1 cellular context compared by ENCODE assay signal in the genomic region with DNA sequence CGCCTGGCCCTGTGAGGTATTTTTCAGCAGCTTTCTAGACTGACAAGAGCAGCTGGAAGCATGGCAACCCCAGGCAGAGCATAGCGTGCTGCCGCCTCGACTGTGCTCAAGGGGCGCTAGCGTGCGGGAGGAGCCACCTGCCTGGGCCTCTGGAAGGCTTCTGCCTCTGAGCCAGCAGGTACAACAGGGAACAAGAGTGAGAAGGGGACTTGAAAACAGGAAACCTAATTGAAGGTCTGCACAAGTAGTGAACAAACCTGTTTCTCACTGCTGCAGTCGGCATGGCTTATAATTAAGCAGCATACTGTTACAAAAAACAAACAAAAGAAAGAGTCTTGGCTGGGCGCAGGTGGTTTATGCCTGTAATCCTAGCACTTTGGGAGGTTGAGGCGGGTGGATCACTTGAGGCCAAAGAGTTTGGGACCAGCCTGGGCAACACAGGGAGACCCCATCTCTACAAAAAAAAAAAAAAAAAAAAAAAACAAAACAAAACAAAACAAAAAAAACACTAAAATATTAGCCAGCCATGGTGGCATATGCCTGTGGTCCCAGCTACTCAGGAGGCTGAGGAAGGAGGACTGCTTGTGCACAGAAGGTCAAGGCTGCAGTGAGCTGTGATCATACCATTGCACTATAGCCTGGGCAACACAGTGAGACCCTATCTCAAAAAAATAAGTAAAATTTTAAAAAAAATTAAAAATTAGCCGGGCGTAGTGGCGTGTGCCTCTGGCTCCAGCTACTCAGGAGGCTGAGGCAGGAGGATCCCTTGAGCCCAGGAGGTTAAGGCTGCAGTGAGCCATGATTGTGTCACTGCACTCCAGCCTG.
A peak's percentile ranks its signal among the peaks of the same experiment; 100 is the strongest.
TF ChIP-seq lines count a peak whose summit lies in the region.

No MANE protein-coding gene starts in this region.

TF ChIP-seq in HCT116, 20 proteins besides CTCF, POLR2A, EP300 and RAD21 (continued from another document):
- TF ChIP-seq, protein P1, sequence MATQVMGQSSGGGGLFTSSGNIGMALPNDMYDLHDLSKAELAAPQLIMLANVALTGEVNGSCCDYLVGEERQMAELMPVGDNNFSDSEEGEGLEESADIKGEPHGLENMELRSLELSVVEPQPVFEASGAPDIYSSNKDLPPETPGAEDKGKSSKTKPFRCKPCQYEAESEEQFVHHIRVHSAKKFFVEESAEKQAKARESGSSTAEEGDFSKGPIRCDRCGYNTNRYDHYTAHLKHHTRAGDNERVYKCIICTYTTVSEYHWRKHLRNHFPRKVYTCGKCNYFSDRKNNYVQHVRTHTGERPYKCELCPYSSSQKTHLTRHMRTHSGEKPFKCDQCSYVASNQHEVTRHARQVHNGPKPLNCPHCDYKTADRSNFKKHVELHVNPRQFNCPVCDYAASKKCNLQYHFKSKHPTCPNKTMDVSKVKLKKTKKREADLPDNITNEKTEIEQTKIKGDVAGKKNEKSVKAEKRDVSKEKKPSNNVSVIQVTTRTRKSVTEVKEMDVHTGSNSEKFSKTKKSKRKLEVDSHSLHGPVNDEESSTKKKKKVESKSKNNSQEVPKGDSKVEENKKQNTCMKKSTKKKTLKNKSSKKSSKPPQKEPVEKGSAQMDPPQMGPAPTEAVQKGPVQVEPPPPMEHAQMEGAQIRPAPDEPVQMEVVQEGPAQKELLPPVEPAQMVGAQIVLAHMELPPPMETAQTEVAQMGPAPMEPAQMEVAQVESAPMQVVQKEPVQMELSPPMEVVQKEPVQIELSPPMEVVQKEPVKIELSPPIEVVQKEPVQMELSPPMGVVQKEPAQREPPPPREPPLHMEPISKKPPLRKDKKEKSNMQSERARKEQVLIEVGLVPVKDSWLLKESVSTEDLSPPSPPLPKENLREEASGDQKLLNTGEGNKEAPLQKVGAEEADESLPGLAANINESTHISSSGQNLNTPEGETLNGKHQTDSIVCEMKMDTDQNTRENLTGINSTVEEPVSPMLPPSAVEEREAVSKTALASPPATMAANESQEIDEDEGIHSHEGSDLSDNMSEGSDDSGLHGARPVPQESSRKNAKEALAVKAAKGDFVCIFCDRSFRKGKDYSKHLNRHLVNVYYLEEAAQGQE (IDR thresholded peaks at IDR 0.05; ENCODE audit: low read depth) = no peak
- TF ChIP-seq, protein P2, sequence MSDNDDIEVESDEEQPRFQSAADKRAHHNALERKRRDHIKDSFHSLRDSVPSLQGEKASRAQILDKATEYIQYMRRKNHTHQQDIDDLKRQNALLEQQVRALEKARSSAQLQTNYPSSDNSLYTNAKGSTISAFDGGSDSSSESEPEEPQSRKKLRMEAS (IDR thresholded peaks at IDR 0.05) = 0 out of 2 replicates have a peak, but pooled peaks have one; percentile 15
- TF ChIP-seq FOSL1 (IDR thresholded peaks at IDR 0.05; ENCODE audit: low read depth) (no peak), JUND (IDR thresholded peaks at IDR 0.05) (no peak), ELF1 (IDR thresholded peaks at IDR 0.05; ENCODE audit: borderline replicate concordance, low read depth) (no peak)
TF ChIP-seq in HCT116: peak in this region for 1.
